ENCODE assay signal across 8 cellular contexts in the genomic region with DNA sequence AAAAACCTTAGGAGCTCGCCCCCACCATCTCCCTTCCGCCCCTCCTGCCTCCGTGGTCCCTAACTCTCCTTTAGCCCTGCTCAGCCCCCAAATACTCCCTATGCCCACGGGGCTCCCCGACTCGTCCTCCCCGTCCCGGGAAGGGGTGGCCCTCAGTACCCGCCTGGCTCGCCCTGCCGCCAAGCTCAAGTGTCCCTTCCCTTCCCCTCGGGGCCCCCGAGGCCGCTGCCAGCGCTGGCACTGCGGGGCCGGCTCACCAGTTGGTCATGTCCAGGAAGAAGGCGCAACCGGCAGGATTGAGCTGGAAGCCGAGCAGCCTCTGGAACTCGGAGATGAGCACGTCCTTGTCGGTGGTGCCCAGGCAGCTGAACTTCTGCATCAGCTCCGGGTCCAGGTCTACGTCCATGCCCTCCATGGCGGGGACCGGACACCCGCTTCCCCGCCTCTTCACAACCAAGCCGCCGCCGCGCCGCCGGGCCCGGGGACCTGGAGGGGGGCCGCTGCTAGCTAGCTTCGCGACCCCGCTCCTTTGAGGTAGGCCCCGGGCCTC. TPM values are rescaled to one million over a fixed set of nuclear protein-coding genes. Genes with fewer than 3 reads are reported as not detected.
A peak's percentile ranks its signal among the peaks of the same experiment; 100 is the strongest.
DNase-seq lines count a peak whose midpoint lies in the region; ATAC-seq and TF ChIP-seq lines count a peak whose summit lies in the region.

No MANE protein-coding gene starts in this region.

- H3K4me1 ChIP-seq in IMR-90 (ENCODE audit: control insufficient read depth, insufficient read depth, low read length) = peaks cover 4% of the 10 kb centered on the region; the same call in 1 of the 2 replicates
- H3K4me1 ChIP-seq in iPS-20b (ENCODE audit: insufficient read depth, low read length) = peaks cover 4% of the 10 kb centered on the region; the same call in 1 of the 2 replicates
- peaks cover 17 to 40% (median 28%) of the 10 kb centered on the region in 3 donors for H3K4me1 ChIP-seq in skeletal muscle tissue (ENCODE audit: control insufficient read depth in 3 of 3, insufficient read depth in 3 of 3, low read length in 3 of 3)

- no peak for TF ChIP-seq CTCF in IMR-90 (conservative IDR thresholded peaks at IDR 0.05; ENCODE audit: low read depth, low read length)
- no peak for TF ChIP-seq CTCF in astrocyte of the cerebellum (IDR thresholded peaks at IDR 0.05; ENCODE audit: low read depth, low read length, missing control alignments)

- H3K4me2 ChIP-seq in IMR-90 (ENCODE audit: low read depth, low read length) = peak overlapping the region; percentile 98

- H2BK20ac ChIP-seq in IMR-90 (ENCODE audit: low read depth, low read length) = no peak overlapping the region

- no peaks in the 10 kb centered on the region for H3K27me3 ChIP-seq in IMR-90 (ENCODE audit: control insufficient read depth, insufficient read depth, low read length)
- H3K27me3 ChIP-seq in iPS-20b (ENCODE audit: insufficient read depth, low read length) = no peaks in the 10 kb centered on the region
- no peaks in the 10 kb centered on the region for H3K27me3 ChIP-seq in skeletal muscle tissue (ENCODE audit: control insufficient read depth in 3 of 3, insufficient read depth in 3 of 3, low read length in 3 of 3)

- H3K36me3 ChIP-seq in IMR-90 (ENCODE audit: control insufficient read depth, insufficient read depth, low read length) = no peaks in the 10 kb centered on the region
- H3K36me3 ChIP-seq in iPS-20b (ENCODE audit: insufficient read depth, low read depth, low read length) = no peaks in the 10 kb centered on the region
- no peaks in the 10 kb centered on the region for H3K36me3 ChIP-seq in skeletal muscle tissue (ENCODE audit: control insufficient read depth in 3 of 3, insufficient read depth in 3 of 3, low read length in 3 of 3)

- H2BK15ac ChIP-seq in IMR-90 (ENCODE audit: low read depth, low read length) = peak overlapping the region; percentile 44; the same call in 1 of the 3 replicates

- DNase-seq in ELR (ENCODE audit: low read depth) (peak; percentile 62), IMR-90 (peak; percentile 21), astrocyte of the cerebellum (ENCODE audit: low read depth) (no peak), NCI-H1092 treated with DMSO at 0.1 percent for 48 hours (lab: John Stamatoyannopoulos, UW) (no peak), NAMALWA (ENCODE audit: low spot score) (no peak)

- peak overlapping the region; percentile 98 for H3K14ac ChIP-seq in IMR-90 (replicated peaks; ENCODE audit: low read depth, low read length)

- H4K20me1 ChIP-seq in IMR-90 (ENCODE audit: insufficient read depth, low read length) = peaks cover 44% of the 10 kb centered on the region

- H4K5ac ChIP-seq in IMR-90 (ENCODE audit: low read depth, low read length) = peak overlapping the region; percentile 47

- peak overlapping the region; percentile 59 for H2BK120ac ChIP-seq in IMR-90 (ENCODE audit: low read depth, low read length)

- intact Hi-C loops in IMR-90 (cut with micrococcal nuclease) = loop anchor here (2.0 to 5.0 kb wide), 2 partner anchors 61 to 89 kb away; partner anchors contain the start of gene SNRPC

- H3K4ac ChIP-seq in IMR-90 (ENCODE audit: low read depth, low read length) = peak overlapping the region; percentile 91

- no TSS peak for BruUV-seq in IMR-90 (replicated peaks; lab: Mats Ljungman, UMichigan)

- H3K9me3 ChIP-seq in IMR-90 (ENCODE audit: control insufficient read depth, insufficient read depth, low read length) (no peaks in the 10 kb centered on the region), iPS-20b (ENCODE audit: insufficient read depth, low read depth, low read length) (no peaks in the 10 kb centered on the region), skeletal muscle tissue (ENCODE audit: control insufficient read depth in 3 of 3, low read length in 3 of 3) (no peaks in the 10 kb centered on the region)

- H3K4me3 ChIP-seq in IMR-90 (ENCODE audit: insufficient read depth, low read depth, low read length) = peak overlapping the region; percentile 89
- H3K4me3 ChIP-seq in astrocyte of the cerebellum (ENCODE audit: low read depth, low read length) = peak overlapping the region; percentile 97
- peak overlapping the region; percentile 83 for H3K4me3 ChIP-seq in iPS-20b (ENCODE audit: low read length)
- peak overlapping the region; percentile 80 to 94 (median 90) for H3K4me3 ChIP-seq in skeletal muscle tissue (ENCODE audit: low read length in 3 of 3)

- TF ChIP-seq RAD21 in IMR-90 (IDR thresholded peaks at IDR 0.05; ENCODE audit: low read length) = no peak

- peak; percentile 61; the same call in 1 of the 2 replicates for TF ChIP-seq POLR2A in IMR-90 (IDR thresholded peaks at IDR 0.05; ENCODE audit: low read depth, low read length)

- peak overlapping the region; percentile 92 for H2AFZ ChIP-seq in IMR-90 (replicated peaks; ENCODE audit: low read length, poor library complexity)

- WGBS in IMR-90 (ENCODE audit: extremely low coverage in 2 of 2, insufficient read length in 1 of 2), 2 experiments = 0% methylated on average over 4 of the region's 41 CpGs; no CpG with 5 or more reads in 1 of the 2 experiments

- H3K9me1 ChIP-seq in IMR-90 (ENCODE audit: insufficient read depth, low read length) = peaks cover 17% of the 10 kb centered on the region; the same call in 1 of the 2 replicates

- peak overlapping the region; percentile 99 for H3K23ac ChIP-seq in IMR-90 (ENCODE audit: low read depth, low read length)

- in situ Hi-C loops in IMR-90 (cut with MboI; ENCODE audit: low sequenced_read_pairs) (no loop called here), astrocyte of the cerebellum (cut with HindIII; ENCODE audit: low sequenced_read_pairs) (no loop called here)

- H2BK5ac ChIP-seq in IMR-90 (ENCODE audit: low read depth, low read length, poor library complexity, severe bottlenecking) = peak overlapping the region; percentile 86

- H4K8ac ChIP-seq in IMR-90 (ENCODE audit: low read depth in 2 of 2, low read length in 2 of 2) = peak overlapping the region; percentile 77 to 91; a peak in 2 of 4 replicates

- peaks cover 11 to 52% of the 10 kb centered on the region in 2 experiments; a peak in 3 of 4 replicates for H3K79me1 ChIP-seq in IMR-90 (ENCODE audit: low read depth in 1 of 2, low read length in 2 of 2)

- H3K18ac ChIP-seq in IMR-90 (ENCODE audit: low read depth, low read length) = peak overlapping the region; percentile 59

- peak overlapping the region; percentile 100 for H2AK9ac ChIP-seq in IMR-90 (replicated peaks; ENCODE audit: low read depth, low read length, poor library complexity)

- H2AK5ac ChIP-seq in IMR-90 (ENCODE audit: low read depth, low read length) = peak overlapping the region; percentile 85

- peak overlapping the region; percentile 95 for H3K27ac ChIP-seq in IMR-90 (ENCODE audit: insufficient read depth, low read length)
- no peak overlapping the region for H3K27ac ChIP-seq in iPS-20b (ENCODE audit: low read length)
- peak overlapping the region; percentile 97 for H3K27ac ChIP-seq in skeletal muscle tissue (ENCODE audit: low read depth, low read length)

- H3K56ac ChIP-seq in IMR-90 (ENCODE audit: extremely low read depth, insufficient read depth, low read length) = peak overlapping the region; percentile 89

- peak overlapping the region; percentile 86 for H4K91ac ChIP-seq in IMR-90 (ENCODE audit: insufficient read depth, low read depth, low read length)

- ATAC-seq in GM21528 (IDR thresholded peaks at IDR 0.05; ENCODE audit: low FRiP score, unreplicated experiment) (peak; percentile 29), IMR-90 (ENCODE audit: low read depth) (peak; percentile 64)

- CTCF ChIA-PET in IMR-90 (lab: Yijun Ruan, JAX) = interaction anchor here (1.0 kb wide), 1 partner anchor 12 kb away, joined by 3 read pairs; no protein-coding TSS in a partner anchor

- POLR2A ChIA-PET in IMR-90 (lab: Charles Lee; ENCODE audit: unreplicated experiment) = interaction anchor here (0.6 to 0.7 kb wide), 4 partner anchors 64 to 1906 kb away, joined by 3 to 12 read pairs (median 6); partner anchors contain the start of gene RPS10

- dilution Hi-C loops in IMR-90 (cut with HindIII; ENCODE audit: low sequenced_read_pairs, unreplicated experiment) = no loop called here

- H3K9ac ChIP-seq in IMR-90 (ENCODE audit: low read depth, low read length) (peak overlapping the region; percentile 89), iPS-20b (ENCODE audit: low read depth, low read length) (peak overlapping the region; percentile 84), skeletal muscle tissue (ENCODE audit: low read depth in 1 of 3, low read length in 3 of 3) (peak overlapping the region; percentile 91 to 98 (median 96))

TF ChIP-seq in IMR-90, 13 proteins besides CTCF, POLR2A, EP300 and RAD21:
- peak; percentile 51; the same call in 1 of the 2 replicates for TF ChIP-seq CHD1 (IDR thresholded peaks at IDR 0.05; ENCODE audit: low read depth, low read length)
- TF ChIP-seq RCOR1 (IDR thresholded peaks at IDR 0.05; ENCODE audit: insufficient replicate concordance, low read length) = no peak
- TF ChIP-seq CEBPB (IDR thresholded peaks at IDR 0.05; ENCODE audit: low read depth, low read length) = no peak

RNA-seq across cellular contexts. Expression of gene ILRUN, which starts 0.3 kb away (rescaled TPM):
- 29.9 and 32.2 TPM in 2 replicates for total RNA-seq in IMR-90 (2012; rRNA removed)
- 25.4 and 26.0 TPM in 2 replicates for polyA plus RNA-seq in IMR-90 (2012; rRNA removed)
- polyA plus RNA-seq in IMR-90 (2012; cell fraction: cytosol; rRNA removed) = 16.3 and 17.2 TPM in 2 replicates
- 9.8 and 15.3 TPM in 2 replicates for polyA plus RNA-seq in IMR-90 (2012; cell fraction: nucleus; rRNA removed; ENCODE audit: low replicate concordance)
- 64.7 TPM for total RNA-seq in skeletal muscle tissue

Comparison
In these comparisons a context has a peak if more than half of its experiments do, and no peak if none do; other contexts are left out.
1. DNase-seq: peak in ELR (single experiment) and IMR-90 (single experiment); none in astrocyte of the cerebellum (single experiment), NCI-H1092 treated with DMSO at 0.1 percent for 48 hours (single experiment) and NAMALWA (single experiment).
2. Peak in every context shown above with its lines, with median percentiles within 50 percentile points of each other: H3K4me3 ChIP-seq and H3K9ac ChIP-seq.